In the genomic region with DNA sequence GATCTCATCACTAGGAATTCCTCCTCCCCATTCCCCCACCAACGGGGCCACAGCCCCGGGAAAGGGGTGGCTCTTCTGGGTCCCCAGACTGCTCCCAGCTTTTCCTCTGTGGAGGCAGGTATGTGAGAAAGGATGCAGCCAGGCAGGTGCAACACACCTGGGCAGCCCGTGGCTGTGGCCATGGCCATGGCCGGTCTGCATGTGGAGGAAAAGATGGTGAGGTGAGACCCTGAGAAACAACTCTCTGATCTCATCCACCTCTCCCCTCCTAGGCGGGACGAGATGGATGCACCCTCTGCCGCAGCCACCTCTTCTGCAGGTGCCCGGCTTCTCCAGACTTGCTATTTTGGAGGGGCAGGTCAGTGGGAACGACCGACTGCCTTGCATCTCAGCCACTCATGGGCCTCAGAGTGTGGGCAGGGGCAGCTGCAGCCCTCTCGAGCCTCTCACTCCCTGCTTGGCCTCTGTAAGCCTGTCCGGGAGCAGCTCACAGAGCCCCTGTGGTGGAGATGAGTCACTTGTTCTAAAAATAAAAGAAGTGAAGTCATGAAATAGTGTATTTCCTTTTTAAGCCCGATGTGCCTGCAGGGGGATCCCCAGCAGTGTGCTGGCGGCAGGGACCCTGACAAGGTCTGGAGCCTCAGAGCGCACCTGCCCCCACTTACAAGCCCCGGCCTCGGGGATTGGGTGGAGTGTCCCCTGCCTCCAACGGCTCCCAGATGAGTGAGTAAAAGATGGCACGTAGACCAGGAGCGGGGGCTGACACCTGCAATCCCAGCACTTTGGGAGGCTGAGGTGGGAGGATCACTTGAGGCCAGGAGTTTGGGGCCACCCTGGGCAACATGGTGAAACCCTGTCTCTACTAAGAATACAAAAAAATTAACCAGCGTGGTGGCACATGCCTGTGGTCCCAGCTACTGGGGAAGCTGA, we compare ENCODE assay signal across 8 cellular contexts. TPM values are rescaled to one million over a fixed set of nuclear protein-coding genes. Genes with fewer than 3 reads are reported as not detected.
DNase-seq lines count a peak whose midpoint lies in the region; ATAC-seq, FAIRE-seq and TF ChIP-seq lines count a peak whose summit lies in the region.

No MANE protein-coding gene starts in this region.

- peaks cover 0 to 20% (median 0%) of the 10 kb centered on the region in 11 experiments; a peak in 2 of 22 replicates for H4K20me1 ChIP-seq in BLaER1 treated with 17β-estradiol and CSF1 and Interleukin-3, amounts not matched to agents 10 nM and 100 nM

- peaks cover 18 to 20% (median 19%) of the 10 kb centered on the region in 10 experiments for H3K4me1 ChIP-seq in BLaER1 treated with 17β-estradiol and CSF1 and Interleukin-3, amounts not matched to agents 10 nM and 100 nM
- peaks cover 0 to 8% of the 10 kb centered on the region in 2 donors for H3K4me1 ChIP-seq in adrenal gland (replicated peaks in 1 of 2)
- H3K4me1 ChIP-seq in stomach = peaks cover 7 to 13% (median 7%) of the 10 kb centered on the region in 4 donors

- TF ChIP-seq CTCF in adrenal gland (IDR thresholded peaks at IDR 0.05) = peak in 4 of 6 experiments; percentile 10 to 22 (median 16)
- no peak for TF ChIP-seq CTCF in stomach (IDR thresholded peaks at IDR 0.05)

- no peak overlapping the region for H3K4me3 ChIP-seq in BLaER1 treated with 17β-estradiol and CSF1 and Interleukin-3, amounts not matched to agents 10 nM and 100 nM
- H3K4me3 ChIP-seq in adrenal gland (no peak overlapping the region), stomach (no peak overlapping the region)

- peaks cover 0 to 7% (median 0%) of the 10 kb centered on the region in 11 experiments; a peak in 2 of 22 replicates for H3K27me3 ChIP-seq in BLaER1 treated with 17β-estradiol and CSF1 and Interleukin-3, amounts not matched to agents 10 nM and 100 nM
- H3K27me3 ChIP-seq in adrenal gland (no peaks in the 10 kb centered on the region), stomach (no peaks in the 10 kb centered on the region)

- peak; percentile 83 for ATAC-seq in HG03135 (IDR thresholded peaks at IDR 0.05; ENCODE audit: unreplicated experiment)
- ATAC-seq in left colon = peak; percentile 33

- H3K4me2 ChIP-seq in BLaER1 treated with 17β-estradiol and CSF1 and Interleukin-3, amounts not matched to agents 10 nM and 100 nM = peak overlapping the region; percentile 67 to 93 (median 82)

- 21 to 42% (median 37%) methylated on average over 14 to 21 of the region's 21 CpGs for WGBS in adrenal gland, 4 donors
- 42 to 53% (median 51%) methylated on average over 19 to 21 of the region's 21 CpGs for WGBS in stomach, 5 donors

- H3K36me3 ChIP-seq in BLaER1 treated with 17β-estradiol and CSF1 and Interleukin-3, amounts not matched to agents 10 nM and 100 nM = 0 out of 22 replicates have a peak, but pooled peaks cover 0 to 4% (median 0%) of the 10 kb centered on the region in 11 experiments
- H3K36me3 ChIP-seq in adrenal gland (replicated peaks in 1 of 2) = no peaks in the 10 kb centered on the region
- no peaks in the 10 kb centered on the region for H3K36me3 ChIP-seq in stomach

- no peak for TF ChIP-seq EP300 in stomach (IDR thresholded peaks at IDR 0.05)

- peaks cover 13 to 29% (median 17%) of the 10 kb centered on the region in 11 experiments for H3K9me3 ChIP-seq in BLaER1 treated with 17β-estradiol and CSF1 and Interleukin-3, amounts not matched to agents 10 nM and 100 nM (replicated peaks in 1 of 11)
- H3K9me3 ChIP-seq in adrenal gland (replicated peaks in 1 of 3) = no peaks in the 10 kb centered on the region
- H3K9me3 ChIP-seq in stomach = peaks cover 0 to 14% (median 2%) of the 10 kb centered on the region in 4 donors

- DNase-seq in GM19239 (ENCODE audit: insufficient read length, low spot score) (peak; percentile 82), RKO (ENCODE audit: low spot score) (peak; percentile 83), adrenal gland (peak in 6 of 7 donors; percentile 22 to 60 (median 42)), left colon (peak in 1 of 2 donors; percentile 16), stomach (no peak)
- peak; percentile 15 to 30 for DNase-seq in stimulated activated CD8-positive, alpha-beta memory T cell treated with anti-CD3 and anti-CD28 coated beads, Interleukin-7, amount 100 ng/mL, for 4 hours (ENCODE audit: low read depth in 2 of 2)

- TF ChIP-seq POLR2A in adrenal gland (IDR thresholded peaks at IDR 0.05) (no peak), stomach (IDR thresholded peaks at IDR 0.05) (no peak)

- intact Hi-C loops in adrenal gland (cut with DNase I) = no loop called here
- intact Hi-C loops in left colon (cut with DNase I, micrococcal nuclease) = no loop called here
- intact Hi-C loops in stomach (cut with DNase I; ENCODE audit: low total_unique reads) = no loop called here

- FAIRE-seq in GM19239 (lab: Jason Lieb, UNC) = peak; percentile 94

- H3K9ac ChIP-seq in BLaER1 treated with 17β-estradiol and CSF1 and Interleukin-3, amounts not matched to agents 10 nM and 100 nM = peak overlapping the region in 7 of 11 experiments; percentile 20 to 44 (median 38); a peak in 9 of 22 replicates

- peak overlapping the region in 8 of 11 experiments; percentile 5 to 62 (median 40); a peak in 11 of 22 replicates for H3K27ac ChIP-seq in BLaER1 treated with 17β-estradiol and CSF1 and Interleukin-3, amounts not matched to agents 10 nM and 100 nM
- H3K27ac ChIP-seq in adrenal gland (no peak overlapping the region), stomach (peak overlapping the region in 1 of 5 donors; percentile 20)

RNA-seq across cellular contexts. Expression of a gene that starts 10.7 kb away (rescaled TPM):
- total RNA-seq in adrenal gland = under 1 TPM in 6 of 8 donors, not detected in 2; 0.11 to 0.26 (median 0.16) TPM
- under 1 TPM in 1 of 3 donors, not detected in 2; 0.16 TPM for polyA plus RNA-seq in adrenal gland
- total RNA-seq in left colon = under 1 TPM; 0.22 to 0.70 TPM
- total RNA-seq in stomach = 10 to 100 TPM in 2 of 5 donors, 1 to 10 TPM in 2, not detected in 1; 1.2 to 31.2 (median 14.7) TPM
- polyA plus RNA-seq in stomach = 10 to 100 TPM in 1 of 3 donors, 1 to 10 TPM in 2; 1.9 to 22.7 (median 8.1) TPM

Comparison
In these comparisons a context has a peak if more than half of its experiments do, and no peak if none do; other contexts are left out.
1. H3K27ac ChIP-seq: peak in BLaER1 treated with 17β-estradiol and CSF1 and Interleukin-3, amounts not matched to agents 10 nM and 100 nM (8 of 11); none in adrenal gland (0 of 5).
2. CTCF ChIP-seq: peak in adrenal gland (4 of 6); none in stomach (0 of 7).